ENCODE assay signal across 8 cellular contexts in genomic region chr17:19647697-19648474, GRCh38. TPM values are rescaled to one million over a fixed set of nuclear protein-coding genes. Genes with fewer than 3 reads are reported as not detected.
DNase-seq lines count a peak whose midpoint lies in the region; ATAC-seq and TF ChIP-seq lines count a peak whose summit lies in the region.

No MANE protein-coding gene starts in this region.

- no peaks in the 10 kb centered on the region for H3K9me3 Mint-ChIP-seq in activated CD8-positive, alpha-beta T cell treated with anti-CD3 and anti-CD28 coated beads, Interleukin-2, amount 10 ng/mL, durations not matched to agents 7 days and 5 days (ENCODE audit: insufficient read depth)

- H3K9me3 ChIP-seq in esophagus squamous epithelium (no peaks in the 10 kb centered on the region), mucosa of rectum (ENCODE audit: control insufficient read depth in 2 of 2, low read length in 2 of 2) (no peaks in the 10 kb centered on the region), stomach smooth muscle (ENCODE audit: control insufficient read depth in 2 of 2, low read length in 2 of 2) (no peaks in the 10 kb centered on the region)

- 1% methylated on average over 18 of the region's 37 CpGs for WGBS in esophagus squamous epithelium, 2 donors

- peaks cover 40% of the 10 kb centered on the region for H3K4me1 Mint-ChIP-seq in activated CD8-positive, alpha-beta T cell treated with anti-CD3 and anti-CD28 coated beads, Interleukin-2, amount 10 ng/mL, durations not matched to agents 7 days and 5 days (ENCODE audit: low read depth)

- H3K36me3 Mint-ChIP-seq in activated CD8-positive, alpha-beta T cell treated with anti-CD3 and anti-CD28 coated beads, Interleukin-2, amount 10 ng/mL, durations not matched to agents 7 days and 5 days (ENCODE audit: low read depth) = peaks cover 8% of the 10 kb centered on the region

- H3K4me3 ChIP-seq in esophagus squamous epithelium = peak overlapping the region; percentile 67 to 95 (median 86)
- H3K4me3 ChIP-seq in mucosa of rectum (ENCODE audit: low read length in 2 of 2) = peak overlapping the region; percentile 92
- H3K4me3 ChIP-seq in stomach smooth muscle (ENCODE audit: low read length in 2 of 2) = peak overlapping the region; percentile 69 to 96

- intact Hi-C loops in esophagus squamous epithelium (cut with DNase I) = loop anchor here (5.0 to 10.0 kb wide), 2 partner anchors 104 to 133 kb away; no protein-coding TSS in a partner anchor

- no peak for TF ChIP-seq POLR2A in esophagus squamous epithelium (IDR thresholded peaks at IDR 0.05)

- H3K27ac ChIP-seq in esophagus squamous epithelium = peak overlapping the region; percentile 93 to 99 (median 97)
- peak overlapping the region; percentile 90 to 92 for H3K27ac ChIP-seq in mucosa of rectum (ENCODE audit: low read depth in 2 of 2, low read length in 2 of 2)
- H3K27ac ChIP-seq in stomach smooth muscle (ENCODE audit: low read length) = peak overlapping the region; percentile 95

- POLR2A ChIA-PET in activated CD8-positive, alpha-beta T cell treated with anti-CD3 and anti-CD28 coated beads, Interleukin-2, amount 10 ng/mL, durations not matched to agents 7 days and 5 days (lab: Charles Lee) = interaction anchor here (0.5 to 2.9 kb wide), 11 partner anchors 9 to 330 kb away, joined by 3 to 18 read pairs (median 4); partner anchors contain the start of gene AKAP10

- DNase-seq in AG08395 (ENCODE audit: low spot score) = peak; percentile 68
- DNase-seq in NCI-H524 treated with DMSO at 0.1 percent for 48 hours (lab: John Stamatoyannopoulos, UW) = peak; percentile 70
- peak; percentile 51 for DNase-seq in activated CD8-positive, alpha-beta T cell treated with anti-CD3 and anti-CD28 coated beads, Interleukin-2, amount 10 ng/mL, durations not matched to agents 7 days and 5 days
- DNase-seq in esophagus squamous epithelium (lab: John Stamatoyannopoulos, UW) = no peak

- peak overlapping the region; percentile 92 for H3K27ac Mint-ChIP-seq in activated CD8-positive, alpha-beta T cell treated with anti-CD3 and anti-CD28 coated beads, Interleukin-2, amount 10 ng/mL, durations not matched to agents 7 days and 5 days

- no peaks in the 10 kb centered on the region for H3K27me3 ChIP-seq in esophagus squamous epithelium
- no peaks in the 10 kb centered on the region for H3K27me3 ChIP-seq in mucosa of rectum (ENCODE audit: control insufficient read depth in 2 of 2, insufficient read depth in 2 of 2, low read length in 2 of 2)
- H3K27me3 ChIP-seq in stomach smooth muscle (ENCODE audit: control insufficient read depth in 1 of 2, insufficient read depth in 2 of 2, low read length in 2 of 2) = no peaks in the 10 kb centered on the region

- H3K36me3 ChIP-seq in esophagus squamous epithelium = peaks cover 0 to 2% (median 0%) of the 10 kb centered on the region in 3 donors
- H3K36me3 ChIP-seq in mucosa of rectum (ENCODE audit: control insufficient read depth in 2 of 2, insufficient read depth in 2 of 2, low read length in 2 of 2) = peaks cover 0 to 2% of the 10 kb centered on the region in 2 donors
- no peaks in the 10 kb centered on the region for H3K36me3 ChIP-seq in stomach smooth muscle (ENCODE audit: control insufficient read depth in 2 of 2, insufficient read depth in 2 of 2, low read length in 2 of 2)

- no peak for TF ChIP-seq CTCF in esophagus squamous epithelium (IDR thresholded peaks at IDR 0.05)

- peak overlapping the region; percentile 84 for H3K4me3 Mint-ChIP-seq in activated CD8-positive, alpha-beta T cell treated with anti-CD3 and anti-CD28 coated beads, Interleukin-2, amount 10 ng/mL, durations not matched to agents 7 days and 5 days

- H3K4me1 ChIP-seq in esophagus squamous epithelium = peaks cover 22 to 78% (median 35%) of the 10 kb centered on the region in 3 donors
- peaks cover 11 to 23% of the 10 kb centered on the region in 2 donors for H3K4me1 ChIP-seq in mucosa of rectum (ENCODE audit: control insufficient read depth in 2 of 2, insufficient read depth in 2 of 2, low read length in 2 of 2)
- H3K4me1 ChIP-seq in stomach smooth muscle (ENCODE audit: control insufficient read depth, insufficient read depth, low read length) = peaks cover 37% of the 10 kb centered on the region

- CTCF ChIA-PET in activated CD8-positive, alpha-beta T cell treated with anti-CD3 and anti-CD28 coated beads, Interleukin-2, amount 10 ng/mL, durations not matched to agents 7 days and 5 days (lab: Charles Lee) = interaction anchor here (1.0 to 3.4 kb wide), 18 partner anchors 9 to 285 kb away, joined by 3 to 20 read pairs (median 5); partner anchors contain the start of genes B9D1 and MAPK7

- peak overlapping the region; percentile 89 to 91 for H3K9ac ChIP-seq in mucosa of rectum (ENCODE audit: low read depth in 1 of 2, low read length in 2 of 2)
- H3K9ac ChIP-seq in stomach smooth muscle (ENCODE audit: low read length in 2 of 2) = peak overlapping the region; percentile 90 to 94

- H3K27me3 Mint-ChIP-seq in activated CD8-positive, alpha-beta T cell treated with anti-CD3 and anti-CD28 coated beads, Interleukin-2, amount 10 ng/mL, durations not matched to agents 7 days and 5 days (ENCODE audit: low read depth) = peaks cover 11% of the 10 kb centered on the region

- ATAC-seq in GM18508 (IDR thresholded peaks at IDR 0.05; ENCODE audit: insufficient read depth, unreplicated experiment) (peak; percentile 18), HG03066 (IDR thresholded peaks at IDR 0.05; ENCODE audit: low read depth, unreplicated experiment) (peak; percentile 16)
- peak; percentile 7 for ATAC-seq in activated CD8-positive, alpha-beta T cell treated with anti-CD3 and anti-CD28 coated beads, Interleukin-2, amount 10 ng/mL, durations not matched to agents 7 days and 5 days

RNA-seq across cellular contexts. Expression of gene ALDH3A2, which starts 0.7 kb away (rescaled TPM):
- 10 to 100 TPM; 25.1 to 27.4 TPM for total RNA-seq in activated CD8-positive, alpha-beta T cell treated with anti-CD3 and anti-CD28 coated beads, Interleukin-2, amount 10 ng/mL, durations not matched to agents 7 days and 5 days
- 100 to 1,000 TPM; 169 to 351 (median 305) TPM for total RNA-seq in esophagus squamous epithelium

Comparison
In these comparisons a context has a peak if more than half of its experiments do, and no peak if none do; other contexts are left out.
1. RNA of gene ALDH3A2, which starts 0.7 kb away (total RNA-seq): 169 to 351 TPM in esophagus squamous epithelium; 25.1 to 27.4 TPM in activated CD8-positive, alpha-beta T cell treated with anti-CD3 and anti-CD28 coated beads, Interleukin-2, amount 10 ng/mL, durations not matched to agents 7 days and 5 days; every median in the first group is over 4 times any median in the second.
2. Peak in every context shown above with its lines, with median percentiles within 50 percentile points of each other: ATAC-seq, H3K27ac ChIP-seq and H3K4me3 ChIP-seq.